8 cellular contexts compared by ENCODE assay signal in genomic region chr14:39469094-39469710, GRCh38.
DNase-seq lines count a peak whose midpoint lies in the region; ATAC-seq and TF ChIP-seq lines count a peak whose summit lies in the region.

No MANE protein-coding gene starts in this region.

- no peak overlapping the region for H3K9ac ChIP-seq in SU-DHL-6 (ENCODE audit: low read length)

- H3K9me3 ChIP-seq in SU-DHL-6 (ENCODE audit: insufficient read depth, low read length): no peaks in the 10 kb centered on the region

- H3K27ac ChIP-seq in SU-DHL-6 (ENCODE audit: low read depth, low read length): no peak overlapping the region
- no peak overlapping the region for H3K27ac ChIP-seq in RWPE1

- no peaks in the 10 kb centered on the region for H3K36me3 ChIP-seq in SU-DHL-6 (ENCODE audit: low read length)

- POLR2A ChIA-PET in RWPE1 (lab: Yijun Ruan, JAX; ENCODE audit: low non-redundant PET): no interaction called here

- H3K4me3 ChIP-seq in SU-DHL-6 (ENCODE audit: insufficient read depth, low read length, poor library complexity, severe bottlenecking): no peak overlapping the region

- no peaks in the 10 kb centered on the region for H3F3A ChIP-seq in SU-DHL-6 (ENCODE audit: insufficient read depth)

- TF ChIP-seq CTCF in SU-DHL-6 (IDR thresholded peaks at IDR 0.05; ENCODE audit: insufficient read depth, low read length, poor library complexity, severe bottlenecking) (peak; percentile 23), RWPE1 (conservative IDR thresholded peaks at IDR 0.05; ENCODE audit: low read depth) (no peak)

- ATAC-seq in GM19025 (IDR thresholded peaks at IDR 0.05; ENCODE audit: low read depth, unreplicated experiment) (peak; percentile 96), HG03064 (IDR thresholded peaks at IDR 0.05; ENCODE audit: low read depth, unreplicated experiment) (peak; percentile 98)

- no peaks in the 10 kb centered on the region for H3K79me2 ChIP-seq in SU-DHL-6 (ENCODE audit: insufficient read depth, low read length)

- DNase-seq in EH (ENCODE audit: low read depth) (peak; percentile 13), globus pallidus (ENCODE audit: low spot score) (peak; percentile 20), NCI-H128 (lab: John Stamatoyannopoulos, UW; ENCODE audit: unreplicated experiment) (no peak), GF-D8 (lab: John Stamatoyannopoulos, UW) (no peak), RWPE1 (ENCODE audit: low spot score) (no peak)

- no peaks in the 10 kb centered on the region for H3K27me3 ChIP-seq in SU-DHL-6 (ENCODE audit: low read length)

- no peaks in the 10 kb centered on the region for H4K20me1 ChIP-seq in SU-DHL-6 (ENCODE audit: low read depth, low read length)

- H3K9me2 ChIP-seq in SU-DHL-6 (replicated peaks; ENCODE audit: insufficient read depth, low read length): no peaks in the 10 kb centered on the region

- CTCF ChIA-PET in RWPE1 (lab: Yijun Ruan, JAX): no interaction called here

- no peak overlapping the region for H3K4me2 ChIP-seq in SU-DHL-6 (ENCODE audit: low read depth, low read length, poor library complexity, severe bottlenecking)

- H2AFZ ChIP-seq in SU-DHL-6 (ENCODE audit: low read depth, low read length, severe bottlenecking): no peak overlapping the region

Comparison
In these comparisons a context has a peak if more than half of its experiments do, and no peak if none do; other contexts are left out.
1. DNase-seq: peak in EH (single experiment) and globus pallidus (single experiment); none in NCI-H128 (single experiment), GF-D8 (single experiment) and RWPE1 (single experiment).